8 cellular contexts compared by ENCODE assay signal in genomic region chr1:23591460-23592208, GRCh38. TPM values are rescaled to one million over a fixed set of nuclear protein-coding genes. Genes with fewer than 3 reads are reported as not detected.
DNase-seq lines count a peak whose midpoint lies in the region; ATAC-seq and TF ChIP-seq lines count a peak whose summit lies in the region.

No MANE protein-coding gene starts in this region.

- H3K36me3 Mint-ChIP-seq in effector memory CD8-positive, alpha-beta T cell (ENCODE audit: insufficient read depth), result peaks cover 3% of the 10 kb centered on the region
- H3K36me3 Mint-ChIP-seq in type B pancreatic cell, result no peaks in the 10 kb centered on the region

- peak overlapping the region; percentile 52 to 72 for H3K4me3 Mint-ChIP-seq in effector memory CD8-positive, alpha-beta T cell
- no peak overlapping the region for H3K4me3 Mint-ChIP-seq in type B pancreatic cell

- H3K36me3 ChIP-seq in adrenal gland (replicated peaks in 1 of 2) (no peaks in the 10 kb centered on the region), vagina (no peaks in the 10 kb centered on the region)

- intact Hi-C loops in left ventricle myocardium superior (cut with micrococcal nuclease) (no loop called here), Right ventricle myocardium inferior (cut with DNase I) (no loop called here), adrenal gland (cut with DNase I) (no loop called here), vagina (cut with DNase I) (no loop called here)

- TF ChIP-seq CTCF in type B pancreatic cell (conservative IDR thresholded peaks at IDR 0.05) (no peak), adrenal gland (IDR thresholded peaks at IDR 0.05) (no peak), vagina (IDR thresholded peaks at IDR 0.05) (no peak)

- DNase-seq in left ventricle myocardium superior (no peak), Right ventricle myocardium inferior (ENCODE audit: missing footprints) (no peak), NCI-H82 (lab: John Stamatoyannopoulos, UW) (peak; percentile 86), type B pancreatic cell (ENCODE audit: extremely low spot score, unreplicated experiment) (no peak), adrenal gland (no peak), vagina (ENCODE audit: extremely low spot score in 2 of 2) (no peak)
- peak in 1 of 3 experiments; percentile 11 for DNase-seq in effector memory CD8-positive, alpha-beta T cell

- H3K4me1 ChIP-seq in adrenal gland (replicated peaks in 1 of 2), result no peaks in the 10 kb centered on the region
- peaks cover 28% of the 10 kb centered on the region for H3K4me1 ChIP-seq in vagina

- no peaks in the 10 kb centered on the region for H3K27me3 ChIP-seq in adrenal gland
- no peaks in the 10 kb centered on the region for H3K27me3 ChIP-seq in vagina

- H3K9me3 Mint-ChIP-seq in effector memory CD8-positive, alpha-beta T cell, result no peaks in the 10 kb centered on the region
- no peaks in the 10 kb centered on the region for H3K9me3 Mint-ChIP-seq in type B pancreatic cell

- ATAC-seq in left ventricle myocardium superior (peak; percentile 18), Right ventricle myocardium inferior (no peak), GM21528 (IDR thresholded peaks at IDR 0.05; ENCODE audit: low FRiP score, unreplicated experiment) (no peak)
- peak; percentile 73 for ATAC-seq in effector memory CD8-positive, alpha-beta T cell (replicated peaks)

- H3K27ac ChIP-seq in adrenal gland (no peak overlapping the region), vagina (no peak overlapping the region)

- WGBS in adrenal gland, 4 donors, result 71 to 86% (median 75%) methylated on average over 13 to 15 of the region's 15 CpGs

- H3K4me3 ChIP-seq in adrenal gland, result no peak overlapping the region
- no peak overlapping the region for H3K4me3 ChIP-seq in vagina

- H3K27me3 Mint-ChIP-seq in effector memory CD8-positive, alpha-beta T cell, result peaks cover 0 to 8% of the 10 kb centered on the region in 2 donors
- H3K27me3 Mint-ChIP-seq in type B pancreatic cell, result no peaks in the 10 kb centered on the region

- H3K4me1 Mint-ChIP-seq in effector memory CD8-positive, alpha-beta T cell (ENCODE audit: low read depth in 2 of 2), result peaks cover 32 to 34% of the 10 kb centered on the region in 2 donors
- peaks cover 59% of the 10 kb centered on the region for H3K4me1 Mint-ChIP-seq in type B pancreatic cell (ENCODE audit: unreplicated experiment)

- no peak for TF ChIP-seq POLR2A in adrenal gland (IDR thresholded peaks at IDR 0.05)
- TF ChIP-seq POLR2A in vagina (IDR thresholded peaks at IDR 0.05), result no peak

- H3K27ac Mint-ChIP-seq in effector memory CD8-positive, alpha-beta T cell, result peak overlapping the region; percentile 81 to 93
- H3K27ac Mint-ChIP-seq in type B pancreatic cell, result peak overlapping the region; percentile 84

- H3K9me3 ChIP-seq in adrenal gland (replicated peaks in 1 of 3) (no peaks in the 10 kb centered on the region), vagina (no peaks in the 10 kb centered on the region)

RNA-seq across cellular contexts. Expression of gene ID3, which starts 32.3 kb away (rescaled TPM):
- total RNA-seq in left ventricle myocardium superior, result 82.4 TPM
- 90.3 TPM for total RNA-seq in Right ventricle myocardium inferior
- total RNA-seq in type B pancreatic cell (ENCODE audit: low replicate concordance), result 240 and 495 TPM in 2 replicates
- 100 to 1,000 TPM in 5 of 8 donors, 10 to 100 TPM in 3; 55.3 to 213 (median 118) TPM for total RNA-seq in adrenal gland
- 100 to 1,000 TPM in 2 of 3 donors, 10 to 100 TPM in 1; 28.8 to 133 (median 114) TPM for polyA plus RNA-seq in adrenal gland
- total RNA-seq in vagina, result 358 TPM

Comparison
In these comparisons a context has a peak if more than half of its experiments do, and no peak if none do; other contexts are left out.
1. ATAC-seq: peak in left ventricle myocardium superior (single experiment) and effector memory CD8-positive, alpha-beta T cell (single experiment); none in Right ventricle myocardium inferior (single experiment) and GM21528 (single experiment).